8 cellular contexts compared by ENCODE assay signal in genomic region chr9:94165592-94166236, GRCh38.
A peak's percentile ranks its signal among the peaks of the same experiment; 100 is the strongest.
DNase-seq lines count a peak whose midpoint lies in the region; ATAC-seq and TF ChIP-seq lines count a peak whose summit lies in the region.

No MANE protein-coding gene starts in this region.

- DNase-seq in D341Med (ENCODE audit: low spot score) (peak; percentile 98), OCI-M1 (lab: John Stamatoyannopoulos, UW) (peak; percentile 99), activated T-cell treated with anti-CD3 and anti-CD28 coated beads for 48 hours (ENCODE audit: low read depth) (peak; percentile 96), epithelial cell of prostate (ENCODE audit: low read depth, low spot score) (peak; percentile 95), mucosa of descending colon (peak; percentile 97 to 99 (median 98))
- peak; percentile 84 to 93 for DNase-seq in stimulated activated CD8-positive, alpha-beta memory T cell treated with anti-CD3 and anti-CD28 coated beads, Interleukin-4, amount 100 ng/mL, for 1 hour (ENCODE audit: low read depth in 2 of 2, low spot score in 1 of 2)

- no peaks in the 10 kb centered on the region for H3K27me3 Mint-ChIP-seq in IgD-negative memory B cell

- H3K27ac Mint-ChIP-seq in IgD-negative memory B cell: peak overlapping the region in 2 of 3 donors; percentile 91 to 98

- H3K4me1 ChIP-seq in mucosa of descending colon (ENCODE audit: low read depth): peaks cover 33% of the 10 kb centered on the region

- ATAC-seq in GM21576 (IDR thresholded peaks at IDR 0.05; ENCODE audit: unreplicated experiment): peak; percentile 88
- ATAC-seq in mucosa of descending colon: peak; percentile 90

- H3K4me3 ChIP-seq in mucosa of descending colon: peak overlapping the region; percentile 87

- no peaks in the 10 kb centered on the region for H3K9me3 Mint-ChIP-seq in IgD-negative memory B cell

- H3K4me1 Mint-ChIP-seq in IgD-negative memory B cell: peaks cover 28 to 39% (median 35%) of the 10 kb centered on the region in 3 donors

- peak overlapping the region; percentile 97 for H3K27ac ChIP-seq in epithelial cell of prostate

- H3K4me3 Mint-ChIP-seq in IgD-negative memory B cell: peak overlapping the region; percentile 81 to 95 (median 93)

- TF ChIP-seq CTCF in mucosa of descending colon (IDR thresholded peaks at IDR 0.05): no peak

- intact Hi-C loops in mucosa of descending colon (cut with DNase I, micrococcal nuclease): no loop called here

- H3K9me3 ChIP-seq in mucosa of descending colon: no peaks in the 10 kb centered on the region

- peaks cover 4% of the 10 kb centered on the region for H3K36me3 ChIP-seq in mucosa of descending colon (ENCODE audit: low read depth)

- no peaks in the 10 kb centered on the region for H3K36me3 Mint-ChIP-seq in IgD-negative memory B cell

Comparison
In these comparisons a context has a peak if more than half of its experiments do, and no peak if none do; other contexts are left out.
1. Peak in every context shown above with its lines: DNase-seq, ATAC-seq, H3K4me3 ChIP-seq and H3K27ac ChIP-seq.